In the genomic region with DNA sequence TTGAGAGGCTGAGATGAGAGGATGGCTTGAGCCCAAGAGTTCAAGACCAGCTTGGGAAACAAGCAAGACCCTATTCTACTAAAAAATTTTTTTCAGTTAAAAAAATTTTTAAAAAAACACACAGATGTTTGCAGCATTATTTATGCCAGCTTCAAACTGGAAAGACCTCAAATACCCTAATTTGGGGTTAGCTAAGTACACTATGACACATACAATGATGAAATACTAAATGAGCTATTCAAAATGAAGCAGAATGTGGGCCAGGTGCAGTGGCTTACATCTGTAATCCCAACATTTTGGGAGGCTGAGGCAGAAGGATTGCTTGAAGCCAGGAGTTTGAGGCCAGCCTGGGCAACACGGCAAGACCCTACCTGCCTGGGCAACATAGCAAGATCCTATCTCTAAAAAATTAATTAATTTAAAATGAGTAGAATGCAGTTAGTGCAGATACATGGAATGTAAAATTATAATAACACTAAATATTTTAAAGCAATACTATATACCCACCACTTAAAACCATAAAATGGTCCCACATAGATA, we compare ENCODE assay signal across 25 cellular contexts.
"Had no signal": no experiment of that assay in that cellular context is flagged by ENCODE, and none has a peak within 500 bp of the region (broad histone marks: within the 10 kb centered on the region; RNA-seq: fewer than 3 reads in every experiment).

No MANE protein-coding gene starts in this region.

- H3K27me3 ChIP-seq: breast epithelium had no signal

- H3K4me3 ChIP-seq: breast epithelium, SK-N-MC had no signal

- H3K27ac ChIP-seq: SK-N-MC, VCaP had no signal

- H3K36me3 ChIP-seq: breast epithelium had no signal

- H3K9me3 ChIP-seq: breast epithelium had no signal

- H3K4me1 ChIP-seq: breast epithelium had no signal

- DNase-seq: activated CD4-positive, alpha-beta memory T cell treated with anti-CD3 and anti-CD28 coated beads, Interleukin-2, amount 10 ng/mL, durations not matched to agents 7 days and 5 days; activated CD4-positive, alpha-beta T cell treated with anti-CD3 and anti-CD28 coated beads for 36 hours; activated CD4-positive, alpha-beta T cell treated with anti-CD3 and anti-CD28 coated beads, Interleukin-2, amount 50 U/mL, for 1 hour; activated gamma-delta T cell; activated naive CD4-positive, alpha-beta T cell treated with anti-CD3 and anti-CD28 coated beads, Interleukin-2, amount 10 ng/mL, durations not matched to agents 7 days and 5 days; activated naive CD8-positive, alpha-beta T cell treated with anti-CD3 and anti-CD28 coated beads for 36 hours; activated T-cell treated with anti-CD3 and anti-CD28 coated beads for 4 hours; activated T-cell treated with anti-CD3 and anti-CD28 coated beads, Interleukin-2, amount 50 U/mL, for 48 hours; anterior cingulate cortex; caudate nucleus; KG1; NCI-H1048; NCI-H1417; NCI-H1930; NCI-H2171 treated with DMSO at 0.1 percent for 48 hours; NCI-H226; NCI-H526 treated with DMSO at 0.1 percent for 48 hours; NCI-H82; OCI-M1; RPMI8226; T-cell; T-helper 2 cell had no signal
